Comparison of ENCODE assay signal across 20 cellular contexts in genomic region chr5:162852145-162852544, GRCh38.
DNase-seq lines count a peak whose midpoint lies in the region; ATAC-seq and TF ChIP-seq lines count a peak whose summit lies in the region.
"Had no signal": no experiment of that assay in that cellular context is flagged by ENCODE, and none has a peak within 500 bp of the region (broad histone marks: within the 10 kb centered on the region; RNA-seq: fewer than 3 reads in every experiment).

No MANE protein-coding gene starts in this region.

- H3K4me2 ChIP-seq in GM23338 (no peak overlapping the region), mesendoderm (ENCODE audit: low read length) (no peak overlapping the region)

- no peak overlapping the region for H3K56ac ChIP-seq in mesendoderm (ENCODE audit: low read length)

- no peaks in the 10 kb centered on the region for H4K20me1 ChIP-seq in GM23338 (replicated peaks; ENCODE audit: insufficient read depth)

- no peak overlapping the region for H2AK5ac ChIP-seq in mesendoderm (ENCODE audit: low read length)

- no peaks in the 10 kb centered on the region for H3K4me1 Mint-ChIP-seq in GM23338
- no peaks in the 10 kb centered on the region for H3K4me1 Mint-ChIP-seq in activated naive CD8-positive, alpha-beta T cell treated with anti-CD3 and anti-CD28 coated beads, Interleukin-2, amount 50 U/mL, for 24 hours
- H3K4me1 Mint-ChIP-seq: T-cell had no signal

- DNase-seq in DMS 273 (lab: John Stamatoyannopoulos, UW; ENCODE audit: unreplicated experiment) (peak; percentile 0), DMS 273 treated with DMSO at 0.1 percent for 48 hours (lab: John Stamatoyannopoulos, UW) (no peak), GM23338 (ENCODE audit: low spot score) (peak; percentile 2), RKO (ENCODE audit: low spot score) (peak; percentile 2), mesendoderm (peak; percentile 10), COLO668 (lab: John Stamatoyannopoulos, UW; ENCODE audit: unreplicated experiment) (no peak)
- no peak for DNase-seq in activated naive CD8-positive, alpha-beta T cell treated with anti-CD3 and anti-CD28 coated beads, Interleukin-2, amount 50 U/mL, for 24 hours
- DNase-seq: 8988T; CD4-positive, alpha-beta T cell; GF-D8; GOT3; KBM-7; NCI-H1417 treated with DMSO at 0.1 percent for 48 hours; NCI-H2029 treated with DMSO at 0.1 percent for 48 hours; NCI-H2171 treated with DMSO at 0.1 percent for 48 hours; NK-92 treated with Interleukin-12 subunit alpha and Interleukin-12 subunit beta, amount 100 ng/mL, for 24 hours; SHP77 treated with DMSO at 0.1 percent for 48 hours; T-cell had no signal

- H3K27me3 Mint-ChIP-seq in GM23338 (ENCODE audit: insufficient read depth, low read depth, poor library complexity) = no peaks in the 10 kb centered on the region
- H3K27me3 Mint-ChIP-seq in activated naive CD8-positive, alpha-beta T cell treated with anti-CD3 and anti-CD28 coated beads, Interleukin-2, amount 50 U/mL, for 24 hours = no peaks in the 10 kb centered on the region
- H3K27me3 Mint-ChIP-seq: CD4-positive, alpha-beta T cell; T-cell had no signal

- no peak overlapping the region for H2BK120ac ChIP-seq in mesendoderm (ENCODE audit: low read depth, low read length)

- H3K4me3 ChIP-seq in GM23338 (no peak overlapping the region), mesendoderm (ENCODE audit: low read length) (no peak overlapping the region)

- no peak for ATAC-seq in GM23338
- ATAC-seq in activated naive CD8-positive, alpha-beta T cell treated with anti-CD3 and anti-CD28 coated beads, Interleukin-2, amount 50 U/mL, for 24 hours = no peak
- no peak for ATAC-seq in HG03469 (IDR thresholded peaks at IDR 0.05; ENCODE audit: unreplicated experiment)
- ATAC-seq: SK-N-SH treated with all-trans-retinoic acid at 6 μM for 48 hours, T-cell had no signal

- H3K27me3 ChIP-seq in GM23338 (ENCODE audit: insufficient read depth) (no peaks in the 10 kb centered on the region), mesendoderm (ENCODE audit: insufficient read depth, low read length, poor library complexity) (no peaks in the 10 kb centered on the region)

- H2AFZ ChIP-seq in GM23338 = no peak overlapping the region

- no peaks in the 10 kb centered on the region for H3K79me1 ChIP-seq in mesendoderm (ENCODE audit: low read length)

- no peak overlapping the region for H3K27ac Mint-ChIP-seq in GM23338
- H3K27ac Mint-ChIP-seq in activated naive CD8-positive, alpha-beta T cell treated with anti-CD3 and anti-CD28 coated beads, Interleukin-2, amount 50 U/mL, for 24 hours = no peak overlapping the region
- H3K27ac Mint-ChIP-seq: CD4-positive, alpha-beta T cell; T-cell had no signal

- H2BK15ac ChIP-seq in mesendoderm (replicated peaks; ENCODE audit: low read depth) = no peak overlapping the region

- TF ChIP-seq CTCF in GM23338 (conservative IDR thresholded peaks at IDR 0.05; ENCODE audit: low read depth in 2 of 2) = peak; percentile 29 to 53

- H3K4me3 Mint-ChIP-seq in GM23338 = no peak overlapping the region
- no peak overlapping the region for H3K4me3 Mint-ChIP-seq in activated naive CD8-positive, alpha-beta T cell treated with anti-CD3 and anti-CD28 coated beads, Interleukin-2, amount 50 U/mL, for 24 hours
- H3K4me3 Mint-ChIP-seq: CD4-positive, alpha-beta T cell; T-cell had no signal

- no peak overlapping the region for H3K9ac ChIP-seq in mesendoderm (ENCODE audit: low read length)

- no peaks in the 10 kb centered on the region for H3F3A ChIP-seq in GM23338 (replicated peaks; ENCODE audit: low read depth)

- no peak overlapping the region for H4K8ac ChIP-seq in mesendoderm (ENCODE audit: low read depth, low read length)

- no peaks in the 10 kb centered on the region for H3K36me3 ChIP-seq in GM23338 (ENCODE audit: insufficient read depth)
- no peaks in the 10 kb centered on the region for H3K36me3 ChIP-seq in mesendoderm (ENCODE audit: control insufficient read depth, insufficient read depth, low read length)

- H3K27ac ChIP-seq in GM23338 (ENCODE audit: low read depth) (no peak overlapping the region), mesendoderm (ENCODE audit: low read depth, low read length) (no peak overlapping the region)

- H3K9me3 Mint-ChIP-seq in GM23338 = peaks cover 18% of the 10 kb centered on the region; the same call in 2 of the 3 replicates
- H3K9me3 Mint-ChIP-seq in activated naive CD8-positive, alpha-beta T cell treated with anti-CD3 and anti-CD28 coated beads, Interleukin-2, amount 50 U/mL, for 24 hours = peaks cover 25% of the 10 kb centered on the region

- no CpG with 5 or more reads among the region's 2 CpGs for WGBS in mesendoderm (ENCODE audit: extremely low coverage, insufficient coverage, low lambda C conversion rate)

- no peaks in the 10 kb centered on the region for H3K4me1 ChIP-seq in GM23338 (ENCODE audit: insufficient read depth)
- no peaks in the 10 kb centered on the region for H3K4me1 ChIP-seq in mesendoderm (ENCODE audit: control insufficient read depth, low read depth, low read length)

- H3K79me2 ChIP-seq in GM23338 (replicated peaks; ENCODE audit: insufficient read depth) (no peaks in the 10 kb centered on the region), mesendoderm (ENCODE audit: control insufficient read depth, insufficient read depth, low read length) (no peaks in the 10 kb centered on the region)

- no peak overlapping the region for H3K23ac ChIP-seq in mesendoderm (ENCODE audit: low read length)

- no peaks in the 10 kb centered on the region; the same call in 2 of the 3 replicates for H3K36me3 Mint-ChIP-seq in GM23338 (ENCODE audit: low read depth)
- no peaks in the 10 kb centered on the region for H3K36me3 Mint-ChIP-seq in activated naive CD8-positive, alpha-beta T cell treated with anti-CD3 and anti-CD28 coated beads, Interleukin-2, amount 50 U/mL, for 24 hours (ENCODE audit: low read depth)
- H3K36me3 Mint-ChIP-seq: T-cell had no signal

- no peak overlapping the region for H3K18ac ChIP-seq in mesendoderm (ENCODE audit: low read length)

- no peak overlapping the region for H3K4ac ChIP-seq in mesendoderm (ENCODE audit: low read depth, low read length)

- H3K9me2 ChIP-seq in GM23338 (ENCODE audit: insufficient read depth) = no peaks in the 10 kb centered on the region

- no peak overlapping the region for H2BK5ac ChIP-seq in mesendoderm (ENCODE audit: low read length)

- no peak overlapping the region for H4K5ac ChIP-seq in mesendoderm (ENCODE audit: low read length)

TF ChIP-seq in GM23338, 12 proteins besides CTCF, POLR2A, EP300 and RAD21:
- no peak for TF ChIP-seq ETS1 (IDR thresholded peaks at IDR 0.05)

Comparison
In these comparisons a context has a peak if more than half of its experiments do, and no peak if none do; other contexts are left out.
1. DNase-seq: peak in DMS 273 (single experiment), GM23338 (single experiment), RKO (single experiment) and mesendoderm (single experiment); none in DMS 273 treated with DMSO at 0.1 percent for 48 hours (single experiment), COLO668 (single experiment) and activated naive CD8-positive, alpha-beta T cell treated with anti-CD3 and anti-CD28 coated beads, Interleukin-2, amount 50 U/mL, for 24 hours (single experiment).